In the genomic region with DNA sequence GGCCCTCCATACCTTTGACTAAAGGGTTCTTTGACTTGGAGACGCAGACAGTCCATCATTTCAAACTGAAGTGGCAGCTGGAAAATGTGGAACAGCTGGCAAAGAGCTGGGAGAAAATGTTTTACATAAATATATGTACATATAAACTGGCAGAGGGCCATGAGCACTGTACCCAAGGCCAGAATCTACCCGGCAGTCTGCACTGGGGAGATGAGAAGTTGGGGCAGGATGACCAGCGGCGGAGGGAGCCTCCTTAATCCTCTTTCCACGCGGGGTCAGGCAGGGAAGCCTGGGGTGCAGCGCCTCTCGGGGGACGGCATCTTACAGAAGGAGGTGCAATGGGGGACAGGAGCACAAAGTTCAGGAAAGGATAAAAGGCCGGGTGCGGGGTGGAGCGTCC, we compare ENCODE assay signal across 8 cellular contexts. TPM values are rescaled to one million over a fixed set of nuclear protein-coding genes. Genes with fewer than 3 reads are reported as not detected.
DNase-seq lines count a peak whose midpoint lies in the region; ATAC-seq and TF ChIP-seq lines count a peak whose summit lies in the region.

No MANE protein-coding gene starts in this region.

- H3K4me1 Mint-ChIP-seq in activated CD4-positive, alpha-beta memory T cell treated with anti-CD3 and anti-CD28 coated beads, Interleukin-2, amount 10 ng/mL, durations not matched to agents 7 days and 5 days, result peaks cover 6% of the 10 kb centered on the region
- peaks cover 7% of the 10 kb centered on the region for H3K4me1 Mint-ChIP-seq in activated CD4-positive, alpha-beta memory T cell treated with anti-CD3 and anti-CD28 coated beads for 36 hours (ENCODE audit: low read depth)

- peaks cover 66% of the 10 kb centered on the region for H3K27me3 Mint-ChIP-seq in activated CD4-positive, alpha-beta memory T cell treated with anti-CD3 and anti-CD28 coated beads, Interleukin-2, amount 10 ng/mL, durations not matched to agents 7 days and 5 days
- peaks cover 52% of the 10 kb centered on the region for H3K27me3 Mint-ChIP-seq in activated CD4-positive, alpha-beta memory T cell treated with anti-CD3 and anti-CD28 coated beads for 36 hours

- no peak overlapping the region for H3K27ac Mint-ChIP-seq in activated CD4-positive, alpha-beta memory T cell treated with anti-CD3 and anti-CD28 coated beads, Interleukin-2, amount 10 ng/mL, durations not matched to agents 7 days and 5 days
- no peak overlapping the region for H3K27ac Mint-ChIP-seq in activated CD4-positive, alpha-beta memory T cell treated with anti-CD3 and anti-CD28 coated beads for 36 hours

- no peaks in the 10 kb centered on the region for H3K9me3 Mint-ChIP-seq in activated CD4-positive, alpha-beta memory T cell treated with anti-CD3 and anti-CD28 coated beads, Interleukin-2, amount 10 ng/mL, durations not matched to agents 7 days and 5 days
- no peaks in the 10 kb centered on the region for H3K9me3 Mint-ChIP-seq in activated CD4-positive, alpha-beta memory T cell treated with anti-CD3 and anti-CD28 coated beads for 36 hours

- 5% methylated on average over 12 of the region's 12 CpGs for WGBS in liver
- WGBS in tibial nerve, 2 donors, result 10 to 16% methylated on average over 12 of the region's 12 CpGs

- no peak for TF ChIP-seq POLR2A in tibial nerve (IDR thresholded peaks at IDR 0.05)

- TF ChIP-seq CTCF in astrocyte of the cerebellum (IDR thresholded peaks at IDR 0.05; ENCODE audit: low read depth, low read length, missing control alignments), result no peak
- TF ChIP-seq CTCF in liver (IDR thresholded peaks at IDR 0.05; ENCODE audit: low read depth, low read length, missing input control), result no peak
- TF ChIP-seq CTCF in tibial nerve (IDR thresholded peaks at IDR 0.05), result no peak
- TF ChIP-seq CTCF in GM10248 (IDR thresholded peaks at IDR 0.05; ENCODE audit: control extremely low read depth, extremely low read depth, low read depth, missing control alignments), result no peak

- no peak for TF ChIP-seq EP300 in tibial nerve (IDR thresholded peaks at IDR 0.05)

- no peak for ATAC-seq in GM18907 (IDR thresholded peaks at IDR 0.05; ENCODE audit: unreplicated experiment)

- in situ Hi-C loops in astrocyte of the cerebellum (cut with HindIII; ENCODE audit: low sequenced_read_pairs), result loop anchor here (25.0 kb wide), 1 partner anchor 248 kb away; no protein-coding TSS in a partner anchor

- peaks cover 3% of the 10 kb centered on the region for H3K36me3 Mint-ChIP-seq in activated CD4-positive, alpha-beta memory T cell treated with anti-CD3 and anti-CD28 coated beads, Interleukin-2, amount 10 ng/mL, durations not matched to agents 7 days and 5 days (ENCODE audit: low read depth)
- no peaks in the 10 kb centered on the region for H3K36me3 Mint-ChIP-seq in activated CD4-positive, alpha-beta memory T cell treated with anti-CD3 and anti-CD28 coated beads for 36 hours

- POLR2A ChIA-PET in activated CD4-positive, alpha-beta memory T cell treated with anti-CD3 and anti-CD28 coated beads, Interleukin-2, amount 10 ng/mL, durations not matched to agents 7 days and 5 days (lab: Charles Lee), result no interaction called here
- POLR2A ChIA-PET in activated CD4-positive, alpha-beta memory T cell treated with anti-CD3 and anti-CD28 coated beads for 36 hours (lab: Charles Lee), result no interaction called here
- POLR2A ChIA-PET in GM10248 (lab: Yijun Ruan, JAX), result no interaction called here

- H3K9ac ChIP-seq in liver (ENCODE audit: low read depth in 1 of 2, low read length in 2 of 2), result no peak overlapping the region

- intact Hi-C loops in activated CD4-positive, alpha-beta memory T cell treated with anti-CD3 and anti-CD28 coated beads for 36 hours (cut with micrococcal nuclease), result loop anchor here (10.0 kb wide), 1 partner anchor 649 kb away; no protein-coding TSS in a partner anchor

- no peak for TF ChIP-seq RAD21 in liver (IDR thresholded peaks at IDR 0.05)

- H3K4me1 ChIP-seq in liver (ENCODE audit: control insufficient read depth in 4 of 4, insufficient read depth in 4 of 4, low read length in 3 of 4), result peaks cover 10 to 21% (median 15%) of the 10 kb centered on the region in 4 donors
- peaks cover 0 to 57% (median 24%) of the 10 kb centered on the region in 4 donors for H3K4me1 ChIP-seq in tibial nerve

- DNase-seq in activated CD4-positive, alpha-beta memory T cell treated with anti-CD3 and anti-CD28 coated beads, Interleukin-2, amount 10 ng/mL, durations not matched to agents 7 days and 5 days, result no peak
- no peak for DNase-seq in activated CD4-positive, alpha-beta memory T cell treated with anti-CD3 and anti-CD28 coated beads for 36 hours
- DNase-seq in astrocyte of the cerebellum (ENCODE audit: low read depth) (no peak), tibial nerve (ENCODE audit: low spot score in 2 of 2) (no peak), GM10248 (ENCODE audit: extremely low spot score) (no peak), Ammon's horn (ENCODE audit: low spot score) (no peak)

- CTCF ChIA-PET in activated CD4-positive, alpha-beta memory T cell treated with anti-CD3 and anti-CD28 coated beads, Interleukin-2, amount 10 ng/mL, durations not matched to agents 7 days and 5 days (lab: Charles Lee), result no interaction called here
- CTCF ChIA-PET in activated CD4-positive, alpha-beta memory T cell treated with anti-CD3 and anti-CD28 coated beads for 36 hours (lab: Charles Lee), result no interaction called here
- CTCF ChIA-PET in GM10248 (lab: Yijun Ruan, JAX), result no interaction called here

- peak overlapping the region; percentile 77 for H3K4me3 ChIP-seq in astrocyte of the cerebellum (ENCODE audit: low read depth, low read length)
- H3K4me3 ChIP-seq in liver (ENCODE audit: low read depth in 1 of 3, low read length in 3 of 3), result peak overlapping the region; percentile 16 to 86 (median 66)
- peak overlapping the region; percentile 64 to 82 (median 68) for H3K4me3 ChIP-seq in tibial nerve

- H3K36me3 ChIP-seq in liver (ENCODE audit: control insufficient read depth in 4 of 4, insufficient read depth in 3 of 4, low read depth in 1 of 4, low read length in 3 of 4) (no peaks in the 10 kb centered on the region), tibial nerve (no peaks in the 10 kb centered on the region)

- peak overlapping the region; percentile 18 for H3K4me3 Mint-ChIP-seq in activated CD4-positive, alpha-beta memory T cell treated with anti-CD3 and anti-CD28 coated beads, Interleukin-2, amount 10 ng/mL, durations not matched to agents 7 days and 5 days
- no peak overlapping the region for H3K4me3 Mint-ChIP-seq in activated CD4-positive, alpha-beta memory T cell treated with anti-CD3 and anti-CD28 coated beads for 36 hours

- no peaks in the 10 kb centered on the region for H3K9me3 ChIP-seq in liver (ENCODE audit: control insufficient read depth in 4 of 4, low read length in 3 of 4)
- H3K9me3 ChIP-seq in tibial nerve, result no peaks in the 10 kb centered on the region

- H3K27me3 ChIP-seq in liver (ENCODE audit: control insufficient read depth in 4 of 4, insufficient read depth in 4 of 4, low read length in 3 of 4) (peaks cover 0 to 25% (median 2%) of the 10 kb centered on the region in 4 donors), tibial nerve (no peaks in the 10 kb centered on the region)

- H3K27ac ChIP-seq in liver (ENCODE audit: low read depth in 1 of 2, low read length in 2 of 2) (no peak overlapping the region), tibial nerve (peak overlapping the region; percentile 79 to 98 (median 88))

TF ChIP-seq in liver, 16 proteins besides CTCF, POLR2A, EP300 and RAD21:
- TF ChIP-seq HNF4A (conservative IDR thresholded peaks at IDR 0.05) (no peak), GABPA (IDR thresholded peaks at IDR 0.05 in 1 of 2, conservative IDR thresholded peaks at IDR 0.05 in 1 of 2) (no peak), NR2F2 (IDR thresholded peaks at IDR 0.05) (no peak), EGR1 (IDR thresholded peaks at IDR 0.05; ENCODE audit: low read depth in 2 of 2) (no peak), JUND (IDR thresholded peaks at IDR 0.05) (no peak), FOXA2 (IDR thresholded peaks at IDR 0.05) (no peak), YY1 (IDR thresholded peaks at IDR 0.05) (no peak), SP1 (IDR thresholded peaks at IDR 0.05) (no peak), TAF1 (conservative IDR thresholded peaks at IDR 0.05) (no peak), FOXA1 (IDR thresholded peaks at IDR 0.05) (no peak)
- TF ChIP-seq, protein P1, sequence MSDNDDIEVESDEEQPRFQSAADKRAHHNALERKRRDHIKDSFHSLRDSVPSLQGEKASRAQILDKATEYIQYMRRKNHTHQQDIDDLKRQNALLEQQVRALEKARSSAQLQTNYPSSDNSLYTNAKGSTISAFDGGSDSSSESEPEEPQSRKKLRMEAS (IDR thresholded peaks at IDR 0.05), result no peak

RNA-seq across cellular contexts. Expression of a gene that starts 1.3 kb away (rescaled TPM):
- not detected for total RNA-seq in activated CD4-positive, alpha-beta memory T cell treated with anti-CD3 and anti-CD28 coated beads, Interleukin-2, amount 10 ng/mL, durations not matched to agents 7 days and 5 days
- under 1 TPM in 1 of 2 experiments, not detected in 1; 0.02 TPM for total RNA-seq in activated CD4-positive, alpha-beta memory T cell treated with anti-CD3 and anti-CD28 coated beads for 36 hours
- total RNA-seq in liver (under 1 TPM; 0.28 to 0.42 TPM), tibial nerve (10 to 100 TPM in 1 of 4 donors, 1 to 10 TPM in 3; 8.6 to 12.6 (median 8.7) TPM)
- polyA plus RNA-seq in liver, result under 1 TPM; 0.09 to 0.24 TPM

Comparison
In these comparisons a context has a peak if more than half of its experiments do, and no peak if none do; other contexts are left out.
1. H3K27ac ChIP-seq: peak in tibial nerve (4 of 4); none in liver (0 of 2).
2. RNA of a gene that starts 1.3 kb away (total RNA-seq): 8.6 to 12.6 TPM in tibial nerve; 0.28 to 0.42 TPM in liver, not detected in activated CD4-positive, alpha-beta memory T cell treated with anti-CD3 and anti-CD28 coated beads, Interleukin-2, amount 10 ng/mL, durations not matched to agents 7 days and 5 days and 0.02 TPM in activated CD4-positive, alpha-beta memory T cell treated with anti-CD3 and anti-CD28 coated beads for 36 hours; every median in the first group is over 4 times any median in the second.
3. Peak in every context shown above with its lines, with median percentiles within 50 percentile points of each other: H3K4me3 ChIP-seq.